ENCODE assay signal across 13 cellular contexts in the genomic region with DNA sequence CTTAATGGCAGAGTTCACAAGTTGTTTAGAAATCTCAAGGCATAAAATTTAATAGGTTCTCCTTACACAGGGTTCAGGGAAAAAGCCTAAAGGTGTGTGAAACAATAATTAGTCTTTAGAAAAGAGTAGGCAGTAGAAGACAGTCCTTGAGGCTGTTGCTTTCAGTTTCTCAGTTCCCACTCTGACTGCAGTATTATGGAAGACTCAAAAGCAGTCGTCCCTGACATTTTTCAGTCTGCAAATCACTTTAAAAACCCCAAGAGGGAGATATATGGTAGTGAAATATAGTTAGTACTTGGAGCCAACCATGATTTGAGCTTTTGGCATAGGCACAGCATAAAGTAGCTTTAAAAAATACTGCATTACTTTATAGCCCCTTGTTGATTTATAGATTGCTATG.
DNase-seq lines count a peak whose midpoint lies in the region; ATAC-seq and TF ChIP-seq lines count a peak whose summit lies in the region.
"Had no signal": no experiment of that assay in that cellular context is flagged by ENCODE, and none has a peak within 500 bp of the region (broad histone marks: within the 10 kb centered on the region; RNA-seq: fewer than 3 reads in every experiment).

No MANE protein-coding gene starts in this region.

- H3K27me3 ChIP-seq in hepatocyte = no peaks in the 10 kb centered on the region
- H3K27me3 ChIP-seq: gastrocnemius medialis had no signal

- in situ Hi-C loops in SK-MEL-5 (cut with HindIII; ENCODE audit: low pct_unique_long_range_greater_than_20kb, low sequenced_read_pairs) = no loop called here

- H3K9me3 ChIP-seq in hepatocyte (ENCODE audit: low read depth) = no peaks in the 10 kb centered on the region
- H3K9me3 ChIP-seq: gastrocnemius medialis had no signal

- ATAC-seq in HG02610 (IDR thresholded peaks at IDR 0.05; ENCODE audit: unreplicated experiment) (peak; percentile 51), esophagus mucosa (no peak), HG02678 (IDR thresholded peaks at IDR 0.05; ENCODE audit: unreplicated experiment) (no peak)
- ATAC-seq in activated CD4-positive, CD25-positive, alpha-beta regulatory T cell treated with anti-CD3 and anti-CD28 coated beads, Interleukin-2, amount 50 U/mL, for 24 hours = no peak
- ATAC-seq: gastrocnemius medialis; naive thymus-derived CD8-positive, alpha-beta T cell had no signal

- H3K27ac ChIP-seq in hepatocyte = no peak overlapping the region
- H3K27ac ChIP-seq: gastrocnemius medialis had no signal

- peak overlapping the region; percentile 55 for H3K4me2 ChIP-seq in hepatocyte

- H4K20me1 ChIP-seq in hepatocyte (ENCODE audit: insufficient read depth, poor library complexity, severe bottlenecking) = no peaks in the 10 kb centered on the region

- no peaks in the 10 kb centered on the region for H3K9me2 ChIP-seq in hepatocyte (replicated peaks; ENCODE audit: insufficient read depth)

- TF ChIP-seq CTCF in hepatocyte (IDR thresholded peaks at IDR 0.05; ENCODE audit: poor library complexity) = peak; percentile 8

- H2AFZ ChIP-seq in hepatocyte = peak overlapping the region; percentile 29

- no peaks in the 10 kb centered on the region for H3K79me2 ChIP-seq in hepatocyte

- DNase-seq in DMS53 (lab: John Stamatoyannopoulos, UW) (peak; percentile 44), SK-MEL-5 (ENCODE audit: low read depth, low spot score) (peak; percentile 36), hepatocyte (ENCODE audit: low spot score) (no peak), HK-2 (ENCODE audit: unreplicated experiment) (no peak)
- DNase-seq: endodermal cell; gastrocnemius medialis; naive thymus-derived CD8-positive, alpha-beta T cell; NCI-H1092 treated with DMSO at 0.1 percent for 48 hours; retina had no signal

- H3K4me3 ChIP-seq in hepatocyte = no peak overlapping the region
- H3K4me3 ChIP-seq: gastrocnemius medialis had no signal

- H3K4me1 ChIP-seq in hepatocyte (ENCODE audit: insufficient read depth) = no peaks in the 10 kb centered on the region
- H3K4me1 ChIP-seq: gastrocnemius medialis had no signal

- H3K36me3 ChIP-seq in hepatocyte (replicated peaks; ENCODE audit: insufficient read depth, low read depth) = no peaks in the 10 kb centered on the region
- H3K36me3 ChIP-seq: gastrocnemius medialis had no signal

- WGBS in hepatocyte (ENCODE audit: low lambda C conversion rate, missing lambda C conversion rate) = 28% methylated on average over 1 of the region's 1 CpG

Comparison
In these comparisons a context has a peak if more than half of its experiments do, and no peak if none do; other contexts are left out.
1. DNase-seq: peak in DMS53 (single experiment) and SK-MEL-5 (single experiment); none in hepatocyte (single experiment) and HK-2 (single experiment).